Comparison of ENCODE assay signal across 26 cellular contexts in genomic region chr13:61362522-61362921, GRCh38. TPM values are rescaled to one million over a fixed set of nuclear protein-coding genes. Genes with fewer than 3 reads are reported as not detected.
"Had no signal": no experiment of that assay in that cellular context is flagged by ENCODE, and none has a peak within 500 bp of the region (broad histone marks: within the 10 kb centered on the region; RNA-seq: fewer than 3 reads in every experiment).

No MANE protein-coding gene starts in this region.

- H3K27me3 ChIP-seq: SJSA1 had no signal

- H3K9me3 ChIP-seq: SJSA1 had no signal

- H3K4me2 ChIP-seq: KMS-11 had no signal

- H3K27ac Mint-ChIP-seq: IgD-negative memory B cell had no signal

- H3K27me3 Mint-ChIP-seq: IgD-negative memory B cell had no signal

- DNase-seq: Kasumi-1, MM.1S, NCI-H1092 treated with DMSO at 0.1 percent for 48 hours, NCI-H1436, NCI-H1694 treated with DMSO at 0.1 percent for 48 hours, NCI-H1930, NCI-H2081, NCI-H2107, NCI-H2171 treated with DMSO at 0.1 percent for 48 hours, NCI-H345, NCI-H446 treated with DMSO at 0.1 percent for 48 hours, NCI-H510A treated with DMSO at 0.1 percent for 48 hours, NCI-H526, NCI-H774, PC-3, SIG-M5 had no signal

- H3K4me1 ChIP-seq: SJSA1 had no signal

- H3K4me1 Mint-ChIP-seq: IgD-negative memory B cell had no signal

- H3K27ac ChIP-seq: HL-60, KMS-11, SJSA1 had no signal

- ATAC-seq: K562, Panc1, PC-3, Right ventricle myocardium inferior had no signal

- H3K36me3 Mint-ChIP-seq: IgD-negative memory B cell had no signal

- H3K4me3 Mint-ChIP-seq: IgD-negative memory B cell had no signal

- H3K9ac ChIP-seq: KMS-11 had no signal

RNA-seq across cellular contexts. Expression of gene PCDH20, which starts 53.1 kb away (rescaled TPM):
- total RNA-seq: K562; OCI-LY7; RPMI7951; SJSA1; T-helper 1 cell treated with Interleukin-12 subunit alpha and Interleukin-12 subunit beta and Interleukin-4 antibody, amounts not matched to agents 30 ng/mL and 1 ng/mL, for 36 hours had no signal
- polyA plus RNA-seq: IgD-negative memory B cell, K562 had no signal
